In genomic region chr22:38963872-38964271, GRCh38 we compare ENCODE assay signal across 20 cellular contexts. TPM values are rescaled to one million over a fixed set of nuclear protein-coding genes. Genes with fewer than 3 reads are reported as not detected.
DNase-seq lines count a peak whose midpoint lies in the region; ATAC-seq, FAIRE-seq and TF ChIP-seq lines count a peak whose summit lies in the region.
"Had no signal": no experiment of that assay in that cellular context is flagged by ENCODE, and none has a peak within 500 bp of the region (broad histone marks: within the 10 kb centered on the region; RNA-seq: fewer than 3 reads in every experiment).

No MANE protein-coding gene starts in this region.

- no peaks in the 10 kb centered on the region for H3K9me3 ChIP-seq in H1 (ENCODE audit: insufficient read depth in 2 of 2, low read depth in 1 of 2, low read length in 1 of 2)
- H3K9me3 ChIP-seq in neural progenitor cell (ENCODE audit: low read depth): no peaks in the 10 kb centered on the region
- H3K9me3 ChIP-seq: left ventricle myocardium inferior had no signal

- H3K36me3 Mint-ChIP-seq in neural progenitor cell: no peaks in the 10 kb centered on the region
- H3K36me3 Mint-ChIP-seq: activated naive CD4-positive, alpha-beta T cell treated with anti-CD3 and anti-CD28 coated beads, Interleukin-2, amount 50 U/mL, for 72 hours; naive B cell; WTC11 had no signal

- H2BK20ac ChIP-seq in H1 (ENCODE audit: low read length): no peak overlapping the region

- H3K4me2 ChIP-seq in H1 (ENCODE audit: insufficient read depth in 1 of 2, low read depth in 2 of 2, low read length in 2 of 2) (no peak overlapping the region), neural progenitor cell (no peak overlapping the region)

- H2BK12ac ChIP-seq in H1 (ENCODE audit: low read depth, low read length): peak overlapping the region; percentile 77; the same call in 1 of the 2 replicates

- peak; percentile 83 for DNase-seq in COLO668 (lab: John Stamatoyannopoulos, UW; ENCODE audit: unreplicated experiment)
- DNase-seq in LoVo (ENCODE audit: low spot score): peak; percentile 53
- no peak for DNase-seq in H1 (ENCODE audit: low read depth in 1 of 2, low spot score in 2 of 2)
- DNase-seq in neural progenitor cell (ENCODE audit: low spot score): no peak
- no peak for DNase-seq in DMS79 treated with DMSO at 0.1 percent for 48 hours (lab: John Stamatoyannopoulos, UW)
- DNase-seq in NK-92 treated with Interleukin-12 subunit alpha and Interleukin-12 subunit beta, amount 100 ng/mL, for 24 hours (lab: John Stamatoyannopoulos, UW): no peak
- DNase-seq: foreskin keratinocyte; left ventricle myocardium inferior; MM.1S; naive B cell; NCI-H2081; NCI-H526 treated with DMSO at 0.1 percent for 48 hours; stimulated activated naive CD8-positive, alpha-beta T cell treated with anti-CD3 and anti-CD28 coated beads, Interleukin-15, amount 100 ng/mL, for 72 hours; SW 1271 had no signal

- H4K20me1 ChIP-seq in H1 (replicated peaks in 1 of 2; ENCODE audit: control insufficient read depth in 1 of 2, insufficient read depth in 2 of 2, low read length in 2 of 2) (no peaks in the 10 kb centered on the region), neural progenitor cell (ENCODE audit: low read depth) (no peaks in the 10 kb centered on the region)

- no peak overlapping the region for H4K8ac ChIP-seq in H1 (ENCODE audit: extremely low read depth, insufficient read depth, low read length)

- TF ChIP-seq RAD21 in H1 (IDR thresholded peaks at IDR 0.05 in 1 of 2, conservative IDR thresholded peaks at IDR 0.05 in 1 of 2; ENCODE audit: low read depth in 2 of 2, low read length in 2 of 2): no peak

- no peak overlapping the region for H2AK5ac ChIP-seq in H1 (ENCODE audit: low read depth, low read length)

- peak; percentile 80 for FAIRE-seq in H1 (lab: Jason Lieb, UNC)
- FAIRE-seq: RCC 7860 had no signal

- no peaks in the 10 kb centered on the region for H3F3A ChIP-seq in neural progenitor cell (ENCODE audit: low read depth)

- no peak for TF ChIP-seq POLR2A in H1 (IDR thresholded peaks at IDR 0.05; ENCODE audit: control extremely low read depth in 1 of 2, low read depth in 2 of 2, low read length in 2 of 2)

- ATAC-seq in HG03159 (IDR thresholded peaks at IDR 0.05; ENCODE audit: unreplicated experiment) (no peak), HG03135 (IDR thresholded peaks at IDR 0.05; ENCODE audit: unreplicated experiment) (no peak)
- ATAC-seq: foreskin keratinocyte had no signal

- peaks cover 13% of the 10 kb centered on the region for H3K4me1 Mint-ChIP-seq in neural progenitor cell

- peaks cover 7% of the 10 kb centered on the region for H3K27me3 Mint-ChIP-seq in neural progenitor cell (ENCODE audit: insufficient read depth, low read depth)

- no peak overlapping the region for H2BK5ac ChIP-seq in H1 (ENCODE audit: low read depth, low read length)

- no peaks in the 10 kb centered on the region for H3K79me1 ChIP-seq in H1 (ENCODE audit: low read depth, low read length)

- H2BK15ac ChIP-seq in H1 (ENCODE audit: low read length): no peak overlapping the region

- H3K4ac ChIP-seq in H1 (replicated peaks; ENCODE audit: insufficient read length, low read depth, low read length): no peak overlapping the region

- H3K27ac Mint-ChIP-seq in neural progenitor cell: peak overlapping the region; percentile 33
- H3K27ac Mint-ChIP-seq: endodermal cell, naive B cell, WTC11 had no signal

- POLR2A ChIA-PET in H1 (lab: Charles Lee; ENCODE audit: partially characterized antibody): no interaction called here

- H2BK120ac ChIP-seq in H1 (replicated peaks; ENCODE audit: low read depth, low read length): no peak overlapping the region

- H3K27ac ChIP-seq in H1 (ENCODE audit: low read depth, low read length) (no peak overlapping the region), neural progenitor cell (no peak overlapping the region)
- H3K27ac ChIP-seq: foreskin keratinocyte, left ventricle myocardium inferior had no signal

- no peaks in the 10 kb centered on the region for H3K27me3 ChIP-seq in H1 (replicated peaks in 1 of 4; ENCODE audit: control insufficient read depth in 3 of 4, extremely low read depth in 1 of 4, insufficient read depth in 3 of 4, low read length in 3 of 4)
- no peaks in the 10 kb centered on the region for H3K27me3 ChIP-seq in neural progenitor cell

- H3K4me3 ChIP-seq in H1 (ENCODE audit: extremely low read depth in 1 of 4, insufficient read depth in 2 of 4, low read depth in 3 of 4, low read length in 4 of 4): no peak overlapping the region
- no peak overlapping the region for H3K4me3 ChIP-seq in neural progenitor cell
- H3K4me3 ChIP-seq: left ventricle myocardium inferior had no signal

- CTCF ChIA-PET in H1 (lab: Charles Lee; ENCODE audit: partially characterized antibody): interaction anchor here (2.0 kb wide), 1 partner anchor 10 kb away, joined by 13 read pairs; no protein-coding TSS in a partner anchor

- no peak for TF ChIP-seq CTCF in H1 (IDR thresholded peaks at IDR 0.05; ENCODE audit: control extremely low read depth in 1 of 3, insufficient read depth in 1 of 3, low read depth in 1 of 3, low read length in 3 of 3)
- no peak for TF ChIP-seq CTCF in neural progenitor cell (IDR thresholded peaks at IDR 0.05)

- TF ChIP-seq EP300 in H1 (IDR thresholded peaks at IDR 0.05; ENCODE audit: borderline replicate concordance in 1 of 2, low read depth in 2 of 2, low read length in 2 of 2): no peak

- no peak overlapping the region for H3K9ac ChIP-seq in H1 (replicated peaks in 1 of 4; ENCODE audit: extremely low read depth in 1 of 4, low read depth in 3 of 4, low read length in 3 of 4)
- no peak overlapping the region for H3K9ac ChIP-seq in neural progenitor cell

- no peak overlapping the region for H3K14ac ChIP-seq in H1 (ENCODE audit: insufficient read length)

- WGBS in H1 (ENCODE audit: extremely low coverage in 1 of 2, insufficient coverage in 1 of 2, insufficient read length in 1 of 2, insufficient replicate concordance in 2 of 2, low coverage in 1 of 2, low lambda C conversion rate in 2 of 2, missing lambda C conversion rate in 1 of 2), 2 experiments: 91% methylated on average over 8 of the region's 9 CpGs; no CpG with 5 or more reads in 1 of the 2 experiments

- H3K56ac ChIP-seq in H1 (replicated peaks; ENCODE audit: insufficient read length, low read depth, low read length): no peak overlapping the region

- peaks cover 0 to 10% (median 3%) of the 10 kb centered on the region in 4 experiments; a peak in 5 of 7 replicates for H3K4me1 ChIP-seq in H1 (replicated peaks in 1 of 4; ENCODE audit: control insufficient read depth in 3 of 4, insufficient read depth in 4 of 4, low read length in 3 of 4)
- H3K4me1 ChIP-seq in neural progenitor cell: no peaks in the 10 kb centered on the region
- H3K4me1 ChIP-seq: foreskin keratinocyte, left ventricle myocardium inferior had no signal

- no peaks in the 10 kb centered on the region for H3K9me3 Mint-ChIP-seq in neural progenitor cell
- H3K9me3 Mint-ChIP-seq: activated naive CD4-positive, alpha-beta T cell treated with anti-CD3 and anti-CD28 coated beads, Interleukin-2, amount 50 U/mL, for 72 hours; endodermal cell; naive B cell; stimulated activated naive CD8-positive, alpha-beta T cell treated with anti-CD3 and anti-CD28 coated beads, Interleukin-15, amount 100 ng/mL, for 72 hours; WTC11 had no signal

- H3K79me2 ChIP-seq in H1 (ENCODE audit: control insufficient read depth in 1 of 2, insufficient read depth in 2 of 2, low read length in 2 of 2): no peaks in the 10 kb centered on the region
- H3K79me2 ChIP-seq in neural progenitor cell (ENCODE audit: low read depth): no peaks in the 10 kb centered on the region

- H3K18ac ChIP-seq in H1 (ENCODE audit: extremely low read depth, low read length): no peak overlapping the region

- H2AFZ ChIP-seq in H1 (ENCODE audit: low read length): no peak overlapping the region
- no peak overlapping the region for H2AFZ ChIP-seq in neural progenitor cell (replicated peaks)

- H3K4me3 Mint-ChIP-seq in neural progenitor cell: peak overlapping the region; percentile 65
- H3K4me3 Mint-ChIP-seq: endodermal cell; naive B cell; stimulated activated naive CD8-positive, alpha-beta T cell treated with anti-CD3 and anti-CD28 coated beads, Interleukin-15, amount 100 ng/mL, for 72 hours; WTC11 had no signal

- H3K36me3 ChIP-seq in H1 (ENCODE audit: control insufficient read depth in 2 of 4, insufficient read depth in 4 of 4, low read length in 3 of 4) (no peaks in the 10 kb centered on the region), neural progenitor cell (no peaks in the 10 kb centered on the region)
- H3K36me3 ChIP-seq: left ventricle myocardium inferior had no signal

- no peaks in the 10 kb centered on the region for H3K23me2 ChIP-seq in H1 (ENCODE audit: low read depth, low read length)

- no peak overlapping the region for H3K23ac ChIP-seq in H1 (ENCODE audit: insufficient read length)

- H4K5ac ChIP-seq in H1 (ENCODE audit: insufficient read length, low read depth, low read length): no peak overlapping the region

- no peak overlapping the region for H4K91ac ChIP-seq in H1 (replicated peaks; ENCODE audit: insufficient read length, low read length)

RNA-seq across cellular contexts. Expression of gene APOBEC3A, which starts 6.5 kb away (rescaled TPM):
- not detected in 2 replicates for total RNA-seq in H1 (2021; fragmentation: NEBNext Ultra II Directional; extraction: Animal tissue kit (Norgen Biotek cat#: 25700))
- polyA plus RNA-seq in H1 (2011; rRNA removed): not detected in 2 replicates
- not detected for polyA plus RNA-seq in H1 (2011; cell fraction: cytosol; rRNA removed)
- polyA plus RNA-seq in H1 (2011; cell fraction: nucleus; rRNA removed): not detected
- polyA plus RNA-seq in H1 (2012, experiment 1 of 2): not detected in 4 replicates
- not detected for polyA plus RNA-seq in H1 (2012, experiment 2 of 2)
- 0.04 TPM for polyA plus RNA-seq in H1 (2013, experiment 1 of 2)
- polyA plus RNA-seq in H1 (2013, experiment 2 of 2): not detected
- polyA minus RNA-seq in H1 (2011; rRNA and poly(A)+ RNA removed): not detected in 2 replicates
- polyA minus RNA-seq in H1 (2011; cell fraction: cytosol; rRNA and poly(A)+ RNA removed): not detected
- polyA minus RNA-seq in H1 (2011; cell fraction: nucleus; rRNA and poly(A)+ RNA removed): not detected
- total RNA-seq in neural progenitor cell (ENCODE audit: low replicate concordance): not detected in 2 replicates
- total RNA-seq: activated naive CD4-positive, alpha-beta T cell treated with anti-CD3 and anti-CD28 coated beads, Interleukin-2, amount 50 U/mL, for 72 hours; endodermal cell; foreskin keratinocyte; WTC11 had no signal
- polyA plus RNA-seq: foreskin keratinocyte had no signal

RNA-seq across cellular contexts. Expression of gene APOBEC3B, which starts 18.3 kb away (rescaled TPM):
- total RNA-seq in H1 (2021; fragmentation: NEBNext Ultra II Directional; extraction: Animal tissue kit (Norgen Biotek cat#: 25700)): 14.2 and 16.3 TPM in 2 replicates
- polyA plus RNA-seq in H1 (2011; rRNA removed): 43.3 and 74.9 TPM in 2 replicates
- polyA plus RNA-seq in H1 (2011; cell fraction: cytosol; rRNA removed): 40.4 TPM
- 33.2 TPM for polyA plus RNA-seq in H1 (2011; cell fraction: nucleus; rRNA removed)
- 32.7 to 53.6 TPM (median 44.2 TPM) in 4 replicates for polyA plus RNA-seq in H1 (2012, experiment 1 of 2)
- 38.3 TPM for polyA plus RNA-seq in H1 (2012, experiment 2 of 2)
- polyA plus RNA-seq in H1 (2013, experiment 1 of 2): 10.0 TPM
- polyA plus RNA-seq in H1 (2013, experiment 2 of 2): 10.3 TPM
- polyA minus RNA-seq in H1 (2011; rRNA and poly(A)+ RNA removed): 28.2 and 43.0 TPM in 2 replicates
- polyA minus RNA-seq in H1 (2011; cell fraction: cytosol; rRNA and poly(A)+ RNA removed): 13.7 TPM
- polyA minus RNA-seq in H1 (2011; cell fraction: nucleus; rRNA and poly(A)+ RNA removed): 8.5 TPM
- total RNA-seq in neural progenitor cell (ENCODE audit: low replicate concordance): not detected in 2 replicates

RNA-seq across cellular contexts. Expression of gene APOBEC3C, which starts 50.2 kb away (rescaled TPM):
- 23.3 and 23.7 TPM in 2 replicates for total RNA-seq in H1 (2021; fragmentation: NEBNext Ultra II Directional; extraction: Animal tissue kit (Norgen Biotek cat#: 25700))
- 20.3 and 22.8 TPM in 2 replicates for polyA plus RNA-seq in H1 (2011; rRNA removed)
- 13.0 TPM for polyA plus RNA-seq in H1 (2011; cell fraction: cytosol; rRNA removed)
- 11.5 TPM for polyA plus RNA-seq in H1 (2011; cell fraction: nucleus; rRNA removed)
- polyA plus RNA-seq in H1 (2012, experiment 1 of 2): 24.1 to 37.8 TPM (median 30.0 TPM) in 4 replicates
- 34.1 TPM for polyA plus RNA-seq in H1 (2012, experiment 2 of 2)
- 41.5 TPM for polyA plus RNA-seq in H1 (2013, experiment 1 of 2)
- 38.6 TPM for polyA plus RNA-seq in H1 (2013, experiment 2 of 2)
- 9.3 and 11.0 TPM in 2 replicates for polyA minus RNA-seq in H1 (2011; rRNA and poly(A)+ RNA removed)
- 8.7 TPM for polyA minus RNA-seq in H1 (2011; cell fraction: cytosol; rRNA and poly(A)+ RNA removed)
- polyA minus RNA-seq in H1 (2011; cell fraction: nucleus; rRNA and poly(A)+ RNA removed): 6.3 TPM
- 3.0 and 4.6 TPM in 2 replicates for total RNA-seq in neural progenitor cell (ENCODE audit: low replicate concordance)

RNA-seq across cellular contexts. Expression of gene APOBEC3D, which starts 57.1 kb away (rescaled TPM):
- total RNA-seq in H1 (2021; fragmentation: NEBNext Ultra II Directional; extraction: Animal tissue kit (Norgen Biotek cat#: 25700)): 5.5 and 7.2 TPM in 2 replicates
- 2.2 and 4.3 TPM in 2 replicates for polyA plus RNA-seq in H1 (2011; rRNA removed)
- polyA plus RNA-seq in H1 (2011; cell fraction: cytosol; rRNA removed): 2.7 TPM
- 5.2 TPM for polyA plus RNA-seq in H1 (2011; cell fraction: nucleus; rRNA removed)
- 5.2 to 9.9 TPM (median 8.0 TPM) in 4 replicates for polyA plus RNA-seq in H1 (2012, experiment 1 of 2)
- 3.9 TPM for polyA plus RNA-seq in H1 (2012, experiment 2 of 2)
- polyA plus RNA-seq in H1 (2013, experiment 1 of 2): 3.9 TPM
- polyA plus RNA-seq in H1 (2013, experiment 2 of 2): 4.6 TPM
- polyA minus RNA-seq in H1 (2011; rRNA and poly(A)+ RNA removed): 7.2 and 9.4 TPM in 2 replicates
- 2.7 TPM for polyA minus RNA-seq in H1 (2011; cell fraction: cytosol; rRNA and poly(A)+ RNA removed)
- 3.5 TPM for polyA minus RNA-seq in H1 (2011; cell fraction: nucleus; rRNA and poly(A)+ RNA removed)
- total RNA-seq in neural progenitor cell (ENCODE audit: low replicate concordance): 0.26 and 0.87 TPM in 2 replicates
- total RNA-seq: foreskin keratinocyte had no signal

Comparison
In these comparisons a context has a peak if more than half of its experiments do, and no peak if none do; other contexts are left out.
1. DNase-seq: peak in COLO668 (single experiment) and LoVo (single experiment); none in H1 (0 of 2), neural progenitor cell (single experiment), DMS79 treated with DMSO at 0.1 percent for 48 hours (single experiment) and NK-92 treated with Interleukin-12 subunit alpha and Interleukin-12 subunit beta, amount 100 ng/mL, for 24 hours (single experiment).
2. RNA of gene APOBEC3B, which starts 18.3 kb away (total RNA-seq): 14.2 to 16.3 TPM in H1; not detected in neural progenitor cell; every median in the first group is over 10 times any median in the second.